Comparison of ENCODE assay signal across 9 cellular contexts in the genomic region with DNA sequence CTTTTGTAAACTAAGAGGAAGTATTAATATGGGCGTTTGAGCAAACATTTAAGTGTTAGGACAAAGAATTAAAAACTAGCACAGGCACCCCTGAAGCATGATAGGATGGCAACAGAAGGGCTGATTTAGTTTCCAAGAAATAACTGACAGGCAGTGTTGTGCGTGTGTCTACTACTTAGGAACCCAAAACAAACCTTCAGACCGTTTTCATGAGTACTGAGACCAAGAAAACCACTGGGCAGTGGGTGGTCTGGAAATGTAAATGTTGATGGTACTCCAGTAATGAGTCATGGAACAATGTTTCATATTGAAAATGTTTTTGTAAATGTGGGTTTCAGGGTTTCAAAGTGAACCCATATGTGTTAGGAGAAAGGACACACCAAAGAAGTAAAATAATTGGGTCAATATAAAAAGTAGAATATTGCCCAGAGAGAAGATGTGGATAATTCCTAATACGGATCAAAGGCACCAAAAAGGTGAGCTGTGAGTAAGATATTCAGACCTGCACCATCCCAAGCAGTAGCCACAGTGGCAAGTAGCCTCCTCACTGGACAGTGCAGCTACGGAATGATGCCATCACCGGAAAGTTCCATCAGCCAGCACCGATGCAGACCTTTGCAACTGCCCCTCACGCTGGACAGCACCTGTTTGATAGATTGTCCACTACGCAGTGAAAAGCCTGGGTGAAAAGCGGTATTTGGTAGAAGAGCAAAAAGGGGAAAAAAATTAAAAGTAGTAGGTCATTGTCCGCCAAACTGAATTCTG. TPM values are rescaled to one million over a fixed set of nuclear protein-coding genes. Genes with fewer than 3 reads are reported as not detected.
DNase-seq lines count a peak whose midpoint lies in the region; ATAC-seq, FAIRE-seq and TF ChIP-seq lines count a peak whose summit lies in the region.
"Not testable (repeated sequence)": the region's sequence is repeated elsewhere in the genome, so short reads cannot be mapped to it uniquely, and the experiment has no call there.
"Had no signal": no experiment of that assay in that cellular context is flagged by ENCODE, and none has a peak within 500 bp of the region (broad histone marks: within the 10 kb centered on the region; RNA-seq: fewer than 3 reads in every experiment).

No MANE protein-coding gene starts in this region.

- RAD21 ChIA-PET in GM12878 (lab: Charles Lee; ENCODE audit: unreplicated experiment), result not testable (repeated sequence)

- in situ Hi-C loops in GM12878 (cut with MboI), result not testable (repeated sequence)

- not testable (repeated sequence) for H3K27me3 Mint-ChIP-seq in T-helper 17 cell; activated naive CD4-positive, alpha-beta T cell treated with anti-CD3 and anti-CD28 coated beads, Interleukin-2, amount 10 ng/mL, durations not matched to agents 7 days and 5 days; stimulated activated naive CD8-positive, alpha-beta T cell treated with anti-CD3 and anti-CD28 coated beads, Interleukin-15, amount 100 ng/mL, for 72 hours

- not testable (repeated sequence) for H3K27me3 ChIP-seq in GM12878 (replicated peaks in 1 of 2; ENCODE audit: control insufficient read depth in 2 of 2, insufficient read depth in 2 of 2, low read length in 1 of 2)

- H3K4me2 ChIP-seq in GM12878 (ENCODE audit: control insufficient read depth, insufficient read depth), result not testable (repeated sequence)

- H3K27ac Mint-ChIP-seq in T-helper 17 cell, result peak overlapping the region; percentile 68
- H3K27ac Mint-ChIP-seq in activated naive CD4-positive, alpha-beta T cell treated with anti-CD3 and anti-CD28 coated beads, Interleukin-2, amount 10 ng/mL, durations not matched to agents 7 days and 5 days, result peak overlapping the region; percentile 42
- H3K27ac Mint-ChIP-seq in stimulated activated naive CD8-positive, alpha-beta T cell treated with anti-CD3 and anti-CD28 coated beads, Interleukin-15, amount 100 ng/mL, for 72 hours, result peak overlapping the region; percentile 90 to 93

- not testable (repeated sequence) for H2AFZ ChIP-seq in GM12878 (ENCODE audit: control insufficient read depth, low read depth, low read length)

- not testable (repeated sequence) for TF ChIP-seq RAD21 in GM12878 (IDR thresholded peaks at IDR 0.05; ENCODE audit: insufficient read depth, low read depth, low read length)

- not testable (repeated sequence) for DNase-seq in T-helper 17 cell; activated naive CD4-positive, alpha-beta T cell treated with anti-CD3 and anti-CD28 coated beads, Interleukin-2, amount 10 ng/mL, durations not matched to agents 7 days and 5 days; GM12878 (ENCODE audit: low read depth, low spot score)
- peak; percentile 57 for DNase-seq in activated CD8-positive, alpha-beta memory T cell treated with anti-CD3 and anti-CD28 coated beads for 24 hours
- DNase-seq in cardiac septum (ENCODE audit: low spot score), result peak; percentile 70
- peak; percentile 35 for DNase-seq in posterior vena cava (ENCODE audit: low spot score)
- peak in 1 of 2 donors; percentile 30 for DNase-seq in stimulated activated naive CD8-positive, alpha-beta T cell treated with anti-CD3 and anti-CD28 coated beads, Interleukin-15, amount 100 ng/mL, for 72 hours

- ATAC-seq in T-helper 17 cell, result not testable (repeated sequence)
- peak; percentile 41 for ATAC-seq in GM12878
- peak; percentile 53 for ATAC-seq in stimulated activated naive CD8-positive, alpha-beta T cell treated with anti-CD3 and anti-CD28 coated beads, Interleukin-15, amount 100 ng/mL, for 72 hours

- not testable (repeated sequence) for H3K79me2 ChIP-seq in GM12878 (ENCODE audit: control insufficient read depth, insufficient read depth, low read length)

- H3K9me3 Mint-ChIP-seq in activated naive CD4-positive, alpha-beta T cell treated with anti-CD3 and anti-CD28 coated beads, Interleukin-2, amount 10 ng/mL, durations not matched to agents 7 days and 5 days; stimulated activated naive CD8-positive, alpha-beta T cell treated with anti-CD3 and anti-CD28 coated beads, Interleukin-15, amount 100 ng/mL, for 72 hours: not testable (repeated sequence)

- TF ChIP-seq POLR2A in GM12878 (IDR thresholded peaks at IDR 0.05; ENCODE audit: low read depth, low read length), result not testable (repeated sequence)

- H3K9ac ChIP-seq in GM12878 (ENCODE audit: control insufficient read depth, insufficient read depth, low read length), result not testable (repeated sequence)

- not testable (repeated sequence) for H3K9me3 ChIP-seq in HEK293 (ENCODE audit: control insufficient read depth, insufficient read depth, low read depth, low read length); T-helper 17 cell (ENCODE audit: control insufficient read depth, low read length, poor library complexity, severe bottlenecking); GM12878 (replicated peaks; ENCODE audit: control insufficient read depth, insufficient read depth, low read length)

- TF ChIP-seq EP300 in GM12878 (IDR thresholded peaks at IDR 0.05; ENCODE audit: borderline replicate concordance in 1 of 2, control insufficient read depth in 1 of 2, low read depth in 2 of 2, low read length in 2 of 2), result not testable (repeated sequence)

- H3K4me3 ChIP-seq in HEK293 (ENCODE audit: low read depth, low read length); GM12878: not testable (repeated sequence)

- H3K27ac ChIP-seq in HEK293 (ENCODE audit: extremely low read depth, low read depth, low read length); GM12878 (ENCODE audit: control insufficient read depth, insufficient read depth): not testable (repeated sequence)

- not testable (repeated sequence) for H3K4me1 ChIP-seq in HEK293 (ENCODE audit: control insufficient read depth, insufficient read depth, low read length); GM12878 (ENCODE audit: control insufficient read depth, insufficient read depth, low read length)

- TF ChIP-seq CTCF in HEK293 (tag by site-specific recombination; IDR thresholded peaks at IDR 0.05); GM12878 (IDR thresholded peaks at IDR 0.05 in 2 of 3, conservative IDR thresholded peaks at IDR 0.05 in 1 of 3; ENCODE audit: control insufficient read depth in 2 of 3, extremely low read depth in 1 of 3, insufficient read depth in 1 of 3, low read depth in 3 of 3, low read length in 3 of 3): not testable (repeated sequence)

- H3K36me3 Mint-ChIP-seq in T-helper 17 cell (ENCODE audit: low read depth), result not testable (repeated sequence)
- peaks cover 40% of the 10 kb centered on the region for H3K36me3 Mint-ChIP-seq in activated naive CD4-positive, alpha-beta T cell treated with anti-CD3 and anti-CD28 coated beads, Interleukin-2, amount 10 ng/mL, durations not matched to agents 7 days and 5 days

- not testable (repeated sequence) for H3K4me1 Mint-ChIP-seq in T-helper 17 cell; activated naive CD4-positive, alpha-beta T cell treated with anti-CD3 and anti-CD28 coated beads, Interleukin-2, amount 10 ng/mL, durations not matched to agents 7 days and 5 days
- peaks cover 44% of the 10 kb centered on the region for H3K4me1 Mint-ChIP-seq in stimulated activated naive CD8-positive, alpha-beta T cell treated with anti-CD3 and anti-CD28 coated beads, Interleukin-15, amount 100 ng/mL, for 72 hours

- FAIRE-seq in GM12878 (lab: Jason Lieb, UNC), result not testable (repeated sequence)

- TSS peak; percentile 26 for BruUV-seq in GM12878 (replicated peaks; lab: Mats Ljungman, UMichigan)

- H3K4me3 Mint-ChIP-seq in T-helper 17 cell; activated naive CD4-positive, alpha-beta T cell treated with anti-CD3 and anti-CD28 coated beads, Interleukin-2, amount 10 ng/mL, durations not matched to agents 7 days and 5 days: not testable (repeated sequence)
- peak overlapping the region; percentile 55 to 68 for H3K4me3 Mint-ChIP-seq in stimulated activated naive CD8-positive, alpha-beta T cell treated with anti-CD3 and anti-CD28 coated beads, Interleukin-15, amount 100 ng/mL, for 72 hours

- CTCF ChIA-PET in HEK293 (lab: Yijun Ruan, JAX); activated naive CD4-positive, alpha-beta T cell treated with anti-CD3 and anti-CD28 coated beads, Interleukin-2, amount 10 ng/mL, durations not matched to agents 7 days and 5 days (lab: Charles Lee): not testable (repeated sequence)
- CTCF ChIA-PET in GM12878 (lab: Yijun Ruan, JAX), result interaction anchor here (0.6 kb wide), 1 partner anchor 776 kb away, joined by 3 read pairs; no protein-coding TSS in a partner anchor

- 90% methylated on average over 8 of the region's 11 CpGs for WGBS in GM12878 (ENCODE audit: insufficient coverage, insufficient replicate concordance, low lambda C conversion rate, missing lambda C conversion rate)

- peaks cover 0 to 31% of the 10 kb centered on the region in 2 experiments; a peak in 2 of 3 replicates for H3K36me3 ChIP-seq in HEK293 (ENCODE audit: control insufficient read depth in 2 of 2, insufficient read depth in 1 of 2, low read length in 2 of 2)
- not testable (repeated sequence) for H3K36me3 ChIP-seq in GM12878 (ENCODE audit: control insufficient read depth in 2 of 2, insufficient read depth in 2 of 2, low read length in 1 of 2)

- intact Hi-C loops in GM12878 (cut with micrococcal nuclease; ENCODE audit: unreplicated experiment); cardiac septum (cut with DNase I); posterior vena cava (cut with DNase I): not testable (repeated sequence)

- SMC1A ChIA-PET in GM12878 (lab: Charles Lee; ENCODE audit: uncharacterized antibody, unreplicated experiment), result not testable (repeated sequence)

- POLR2A ChIA-PET in HEK293 (lab: Yijun Ruan, JAX), result not testable (repeated sequence)
- POLR2A ChIA-PET in GM12878 (lab: Charles Lee), result interaction anchor here (0.7 kb wide), 1 partner anchor 82 kb away, joined by 3 read pairs; no protein-coding TSS in a partner anchor

- H4K20me1 ChIP-seq in GM12878 (ENCODE audit: control insufficient read depth, insufficient read depth), result not testable (repeated sequence)

RNA-seq across cellular contexts. Expression of a gene that starts 29.0 kb away (rescaled TPM):
- total RNA-seq in T-helper 17 cell (10 to 100 TPM in 1 of 2 donors, 1 to 10 TPM in 1; 6.4 to 13.2 TPM), GM12878 (2014; rRNA removed) (0.17 TPM in 1 of 2 replicates, not detected in the other), GM12878 (2014; rRNA removed; fragmentation: Illumina TruSeq; extraction: Trizol) (0.18 and 0.22 TPM in 2 replicates), GM12878 (2021) (0.13 and 0.46 TPM in 2 replicates), cardiac septum (6.5 TPM), posterior vena cava (1 to 10 TPM; 3.8 to 9.4 TPM)
- total RNA-seq in GM12878 (2013; cell fraction: nucleolus; rRNA removed), result 1.7 and 2.4 TPM in 2 replicates
- polyA plus RNA-seq in GM12878 (2011; ENCODE audit: low read depth), result 0.47 TPM
- polyA plus RNA-seq in GM12878 (2011; rRNA removed) (0.07 TPM in 1 of 2 replicates, not detected in the other), GM12878 (2014; fragmentation: Illumina TruSeq; extraction: Trizol) (0.38 TPM in 1 of 2 replicates, not detected in the other), GM12878 (2014; fragmentation: Nextera tagmentation; extraction: Ambion mirVana) (under 1 TPM; 0.04 to 0.06 TPM), GM12878 (2014; rRNA removed) (0.13 and 0.80 TPM in 2 replicates), GM12878 (2016; fragmentation: Nextera tagmentation; extraction: Ambion mirVana) (not detected)
- polyA plus RNA-seq in GM12878 (2011; cell fraction: cytosol; rRNA removed), result 0.09 TPM in 1 of 2 replicates, not detected in the other
- polyA plus RNA-seq in GM12878 (2011; cell fraction: nucleus; rRNA removed), result 0.19 and 0.63 TPM in 2 replicates
- 0.39 and 0.50 TPM in 2 replicates for polyA plus RNA-seq in GM12878 (2012)
- 0.31 TPM in 1 of 2 replicates, not detected in the other for polyA minus RNA-seq in GM12878 (2011; rRNA and poly(A)+ RNA removed)
- not detected in 2 replicates for polyA minus RNA-seq in GM12878 (2011; cell fraction: cytosol; rRNA and poly(A)+ RNA removed)
- polyA minus RNA-seq in GM12878 (2011; cell fraction: nucleus; rRNA and poly(A)+ RNA removed), result 0.19 TPM in 1 of 2 replicates, not detected in the other
- total RNA-seq: GM23338 had no signal
